1 cellular context compared by ENCODE assay signal in the genomic region with DNA sequence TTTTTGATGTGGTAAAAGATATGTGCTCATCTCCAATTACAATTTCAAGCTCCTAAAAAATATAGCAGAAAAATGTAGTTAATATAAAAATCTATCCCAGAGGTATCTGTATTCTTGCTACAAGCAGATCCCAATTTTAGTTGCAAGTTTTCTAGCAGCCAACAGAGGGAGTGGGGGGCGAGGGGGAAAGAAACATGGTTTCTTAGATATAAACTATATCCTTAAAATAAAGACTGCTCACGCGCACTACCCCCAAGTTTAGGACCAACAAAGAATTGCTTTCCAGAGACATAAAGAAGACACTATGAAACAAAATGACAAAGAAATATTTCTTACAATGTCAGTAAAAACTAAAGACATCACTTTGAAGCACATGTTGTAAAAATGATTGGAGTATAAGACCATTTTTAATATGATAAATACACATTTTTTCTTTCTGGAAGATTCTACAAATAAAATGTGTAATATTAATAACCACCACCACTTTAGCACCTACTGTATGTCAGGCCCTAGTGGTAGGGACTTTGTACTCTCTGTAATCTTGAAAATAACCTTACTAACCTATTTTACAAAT.
TF ChIP-seq lines count a peak whose summit lies in the region.

No MANE protein-coding gene starts in this region.

TF ChIP-seq in liver, 16 proteins besides CTCF, POLR2A, EP300 and RAD21 (continued from another document):
- TF ChIP-seq, protein P1, sequence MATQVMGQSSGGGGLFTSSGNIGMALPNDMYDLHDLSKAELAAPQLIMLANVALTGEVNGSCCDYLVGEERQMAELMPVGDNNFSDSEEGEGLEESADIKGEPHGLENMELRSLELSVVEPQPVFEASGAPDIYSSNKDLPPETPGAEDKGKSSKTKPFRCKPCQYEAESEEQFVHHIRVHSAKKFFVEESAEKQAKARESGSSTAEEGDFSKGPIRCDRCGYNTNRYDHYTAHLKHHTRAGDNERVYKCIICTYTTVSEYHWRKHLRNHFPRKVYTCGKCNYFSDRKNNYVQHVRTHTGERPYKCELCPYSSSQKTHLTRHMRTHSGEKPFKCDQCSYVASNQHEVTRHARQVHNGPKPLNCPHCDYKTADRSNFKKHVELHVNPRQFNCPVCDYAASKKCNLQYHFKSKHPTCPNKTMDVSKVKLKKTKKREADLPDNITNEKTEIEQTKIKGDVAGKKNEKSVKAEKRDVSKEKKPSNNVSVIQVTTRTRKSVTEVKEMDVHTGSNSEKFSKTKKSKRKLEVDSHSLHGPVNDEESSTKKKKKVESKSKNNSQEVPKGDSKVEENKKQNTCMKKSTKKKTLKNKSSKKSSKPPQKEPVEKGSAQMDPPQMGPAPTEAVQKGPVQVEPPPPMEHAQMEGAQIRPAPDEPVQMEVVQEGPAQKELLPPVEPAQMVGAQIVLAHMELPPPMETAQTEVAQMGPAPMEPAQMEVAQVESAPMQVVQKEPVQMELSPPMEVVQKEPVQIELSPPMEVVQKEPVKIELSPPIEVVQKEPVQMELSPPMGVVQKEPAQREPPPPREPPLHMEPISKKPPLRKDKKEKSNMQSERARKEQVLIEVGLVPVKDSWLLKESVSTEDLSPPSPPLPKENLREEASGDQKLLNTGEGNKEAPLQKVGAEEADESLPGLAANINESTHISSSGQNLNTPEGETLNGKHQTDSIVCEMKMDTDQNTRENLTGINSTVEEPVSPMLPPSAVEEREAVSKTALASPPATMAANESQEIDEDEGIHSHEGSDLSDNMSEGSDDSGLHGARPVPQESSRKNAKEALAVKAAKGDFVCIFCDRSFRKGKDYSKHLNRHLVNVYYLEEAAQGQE (IDR thresholded peaks at IDR 0.05): no peak
- TF ChIP-seq NR2F2 (IDR thresholded peaks at IDR 0.05): no peak
